1 cellular context compared by ENCODE assay signal in the genomic region with DNA sequence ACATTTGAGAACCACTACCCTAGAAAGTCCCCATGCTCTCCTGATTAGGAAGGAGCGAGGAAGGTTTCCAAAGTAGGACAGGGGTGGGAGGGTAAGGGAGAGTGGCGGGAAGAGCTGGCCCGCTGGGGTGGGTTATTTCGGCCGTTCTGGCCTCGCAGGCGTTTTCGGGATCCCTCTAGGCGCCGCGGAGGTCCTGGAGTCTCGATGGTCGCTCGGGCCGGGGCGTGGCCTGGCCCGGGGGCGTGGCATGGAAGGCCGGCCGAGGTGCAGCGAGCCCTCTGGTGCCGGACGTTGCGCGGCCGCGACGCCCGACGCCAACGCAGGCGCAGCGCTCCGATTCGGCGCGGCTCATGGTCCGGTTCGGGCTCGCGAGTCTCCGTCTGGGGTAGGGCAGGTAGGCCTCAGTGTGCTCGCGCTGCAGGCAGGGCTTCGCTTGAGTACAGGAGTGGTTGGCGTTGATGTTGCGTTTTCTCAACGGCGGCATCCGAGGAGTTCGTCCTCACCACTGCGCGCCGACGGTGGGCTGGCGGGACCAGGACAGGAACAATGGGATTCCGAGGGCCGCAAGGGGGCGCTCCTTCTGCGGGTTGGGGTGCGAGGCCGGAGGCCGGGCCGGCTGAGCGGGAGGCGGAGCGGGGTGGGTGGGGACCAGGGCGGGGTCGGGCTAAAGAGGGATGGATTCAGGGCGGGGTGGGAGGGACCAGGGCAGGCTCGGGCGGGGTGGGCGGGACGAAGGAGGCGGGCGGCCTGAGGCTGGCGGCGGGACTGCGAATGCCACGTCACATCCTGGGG.
A peak's percentile ranks its signal among the peaks of the same experiment; 100 is the strongest.
TF ChIP-seq lines count a peak whose summit lies in the region.

A gene with protein sequence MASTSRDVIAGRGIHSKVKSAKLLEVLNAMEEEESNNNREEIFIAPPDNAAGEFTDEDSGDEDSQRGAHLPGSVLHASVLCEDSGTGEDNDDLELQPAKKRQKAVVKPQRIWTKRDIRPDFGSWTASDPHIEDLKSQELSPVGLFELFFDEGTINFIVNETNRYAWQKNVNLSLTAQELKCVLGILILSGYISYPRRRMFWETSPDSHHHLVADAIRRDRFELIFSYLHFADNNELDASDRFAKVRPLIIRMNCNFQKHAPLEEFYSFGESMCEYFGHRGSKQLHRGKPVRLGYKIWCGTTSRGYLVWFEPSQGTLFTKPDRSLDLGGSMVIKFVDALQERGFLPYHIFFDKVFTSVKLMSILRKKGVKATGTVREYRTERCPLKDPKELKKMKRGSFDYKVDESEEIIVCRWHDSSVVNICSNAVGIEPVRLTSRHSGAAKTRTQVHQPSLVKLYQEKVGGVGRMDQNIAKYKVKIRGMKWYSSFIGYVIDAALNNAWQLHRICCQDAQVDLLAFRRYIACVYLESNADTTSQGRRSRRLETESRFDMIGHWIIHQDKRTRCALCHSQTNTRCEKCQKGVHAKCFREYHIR (plus strand): TSS at position 287 of the 792 bp plus-strand sequence. CDS start 7,628 bp downstream, outside the sequence.

TF ChIP-seq in Ishikawa, 13 proteins besides CTCF, POLR2A, EP300 and RAD21:
- TF ChIP-seq TAF1 (IDR thresholded peaks at IDR 0.05; ENCODE audit: low read depth) (peak; percentile 72; the same call in 1 of the 2 replicates), NFIC (IDR thresholded peaks at IDR 0.05) (no peak), TEAD4 (IDR thresholded peaks at IDR 0.05) (no peak; the same call in 1 of the 2 replicates), CREB1 (IDR thresholded peaks at IDR 0.05; ENCODE audit: low read depth) (peak; percentile 34; the same call in 1 of the 2 replicates), FOXM1 (IDR thresholded peaks at IDR 0.05; ENCODE audit: borderline replicate concordance, low read depth) (no peak), CEBPB (IDR thresholded peaks at IDR 0.05) (0 out of 2 replicates have a peak, but pooled peaks have one; percentile 13), YY1 (IDR thresholded peaks at IDR 0.05; ENCODE audit: low read depth) (peak; percentile 42; the same call in 1 of the 2 replicates), ZBTB7A (IDR thresholded peaks at IDR 0.05; ENCODE audit: low read depth) (peak; percentile 82), TCF12 (IDR thresholded peaks at IDR 0.05; ENCODE audit: low read depth) (no peak; the same call in 1 of the 2 replicates), EGR1 (IDR thresholded peaks at IDR 0.05) (peak; percentile 53)
- TF ChIP-seq, protein P1, sequence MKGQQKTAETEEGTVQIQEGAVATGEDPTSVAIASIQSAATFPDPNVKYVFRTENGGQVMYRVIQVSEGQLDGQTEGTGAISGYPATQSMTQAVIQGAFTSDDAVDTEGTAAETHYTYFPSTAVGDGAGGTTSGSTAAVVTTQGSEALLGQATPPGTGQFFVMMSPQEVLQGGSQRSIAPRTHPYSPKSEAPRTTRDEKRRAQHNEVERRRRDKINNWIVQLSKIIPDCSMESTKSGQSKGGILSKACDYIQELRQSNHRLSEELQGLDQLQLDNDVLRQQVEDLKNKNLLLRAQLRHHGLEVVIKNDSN (IDR thresholded peaks at IDR 0.05), result no peak; the same call in 1 of the 2 replicates
- TF ChIP-seq, protein P2, sequence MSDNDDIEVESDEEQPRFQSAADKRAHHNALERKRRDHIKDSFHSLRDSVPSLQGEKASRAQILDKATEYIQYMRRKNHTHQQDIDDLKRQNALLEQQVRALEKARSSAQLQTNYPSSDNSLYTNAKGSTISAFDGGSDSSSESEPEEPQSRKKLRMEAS (IDR thresholded peaks at IDR 0.05), result peak; percentile 87
- TF ChIP-seq, protein P3, sequence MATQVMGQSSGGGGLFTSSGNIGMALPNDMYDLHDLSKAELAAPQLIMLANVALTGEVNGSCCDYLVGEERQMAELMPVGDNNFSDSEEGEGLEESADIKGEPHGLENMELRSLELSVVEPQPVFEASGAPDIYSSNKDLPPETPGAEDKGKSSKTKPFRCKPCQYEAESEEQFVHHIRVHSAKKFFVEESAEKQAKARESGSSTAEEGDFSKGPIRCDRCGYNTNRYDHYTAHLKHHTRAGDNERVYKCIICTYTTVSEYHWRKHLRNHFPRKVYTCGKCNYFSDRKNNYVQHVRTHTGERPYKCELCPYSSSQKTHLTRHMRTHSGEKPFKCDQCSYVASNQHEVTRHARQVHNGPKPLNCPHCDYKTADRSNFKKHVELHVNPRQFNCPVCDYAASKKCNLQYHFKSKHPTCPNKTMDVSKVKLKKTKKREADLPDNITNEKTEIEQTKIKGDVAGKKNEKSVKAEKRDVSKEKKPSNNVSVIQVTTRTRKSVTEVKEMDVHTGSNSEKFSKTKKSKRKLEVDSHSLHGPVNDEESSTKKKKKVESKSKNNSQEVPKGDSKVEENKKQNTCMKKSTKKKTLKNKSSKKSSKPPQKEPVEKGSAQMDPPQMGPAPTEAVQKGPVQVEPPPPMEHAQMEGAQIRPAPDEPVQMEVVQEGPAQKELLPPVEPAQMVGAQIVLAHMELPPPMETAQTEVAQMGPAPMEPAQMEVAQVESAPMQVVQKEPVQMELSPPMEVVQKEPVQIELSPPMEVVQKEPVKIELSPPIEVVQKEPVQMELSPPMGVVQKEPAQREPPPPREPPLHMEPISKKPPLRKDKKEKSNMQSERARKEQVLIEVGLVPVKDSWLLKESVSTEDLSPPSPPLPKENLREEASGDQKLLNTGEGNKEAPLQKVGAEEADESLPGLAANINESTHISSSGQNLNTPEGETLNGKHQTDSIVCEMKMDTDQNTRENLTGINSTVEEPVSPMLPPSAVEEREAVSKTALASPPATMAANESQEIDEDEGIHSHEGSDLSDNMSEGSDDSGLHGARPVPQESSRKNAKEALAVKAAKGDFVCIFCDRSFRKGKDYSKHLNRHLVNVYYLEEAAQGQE (IDR thresholded peaks at IDR 0.05; ENCODE audit: low read depth), result no peak
